ENCODE assay signal across 27 cellular contexts in genomic region chr17:57785032-57785431, GRCh38. TPM values are rescaled to one million over a fixed set of nuclear protein-coding genes. Genes with fewer than 3 reads are reported as not detected.
DNase-seq lines count a peak whose midpoint lies in the region; ATAC-seq and TF ChIP-seq lines count a peak whose summit lies in the region.
"Had no signal": no experiment of that assay in that cellular context is flagged by ENCODE, and none has a peak within 500 bp of the region (broad histone marks: within the 10 kb centered on the region; RNA-seq: fewer than 3 reads in every experiment).

No MANE protein-coding gene starts in this region.

- H4K20me1 ChIP-seq in osteoblast (ENCODE audit: insufficient read depth, low read length) = peaks cover 2% of the 10 kb centered on the region

- WGBS in body of pancreas, 2 donors = 40 to 71% methylated on average over 7 of the region's 7 CpGs
- WGBS in heart right ventricle, 2 donors = 59% methylated on average over 7 of the region's 7 CpGs
- WGBS in mesenchymal stem cell = 76% methylated on average over 7 of the region's 7 CpGs

- H3K9ac ChIP-seq in mesenchymal stem cell (ENCODE audit: low read length) = no peak overlapping the region
- H3K9ac ChIP-seq: parathyroid adenoma had no signal

- H3K4me3 ChIP-seq in body of pancreas = no peak overlapping the region
- H3K4me3 ChIP-seq in heart right ventricle = no peak overlapping the region
- H3K4me3 ChIP-seq in mesenchymal stem cell (ENCODE audit: insufficient read depth in 1 of 2, low read depth in 1 of 2, low read length in 2 of 2) = no peak overlapping the region
- no peak overlapping the region for H3K4me3 ChIP-seq in osteoblast (ENCODE audit: insufficient read depth, low read length)
- H3K4me3 ChIP-seq: lung, thyroid gland had no signal

- H2AK5ac ChIP-seq in mesenchymal stem cell (ENCODE audit: low read length, severe bottlenecking) = no peak overlapping the region

- intact Hi-C loops in body of pancreas (cut with DNase I) = no loop called here
- intact Hi-C loops in heart right ventricle (cut with DNase I) = loop anchor here in 1 of 10 donors (1.0 kb wide), 1 partner anchor 22 kb away; no protein-coding TSS in a partner anchor

- H4K8ac ChIP-seq in mesenchymal stem cell (ENCODE audit: low read length) = no peak overlapping the region

- H3K4me1 ChIP-seq in body of pancreas (peaks cover 8% of the 10 kb centered on the region), heart right ventricle (peaks cover 6 to 47% (median 24%) of the 10 kb centered on the region in 9 donors), mesenchymal stem cell (ENCODE audit: control insufficient read depth, insufficient read depth, low read depth, low read length) (peaks cover 7% of the 10 kb centered on the region), osteoblast (ENCODE audit: insufficient read depth, low read length) (no peaks in the 10 kb centered on the region)
- H3K4me1 ChIP-seq: Caco-2 had no signal

- H3K4me2 ChIP-seq in mesenchymal stem cell (ENCODE audit: low read length, poor library complexity, severe bottlenecking) = no peak overlapping the region
- no peak overlapping the region for H3K4me2 ChIP-seq in osteoblast (ENCODE audit: insufficient read depth, low read length)

- no peak overlapping the region for H4K91ac ChIP-seq in mesenchymal stem cell (ENCODE audit: low read length)

- H3K18ac ChIP-seq in mesenchymal stem cell (ENCODE audit: low read depth in 1 of 2, low read length in 2 of 2) = no peak overlapping the region

- H3K4ac ChIP-seq in mesenchymal stem cell (ENCODE audit: low read depth in 1 of 2, low read length in 2 of 2) = no peak overlapping the region

- no peak overlapping the region for H2BK15ac ChIP-seq in mesenchymal stem cell (ENCODE audit: low read depth, poor library complexity, severe bottlenecking)

- H3K36me3 ChIP-seq in body of pancreas (replicated peaks in 1 of 2; ENCODE audit: insufficient read depth in 1 of 2, low read depth in 2 of 2) (no peaks in the 10 kb centered on the region), heart right ventricle (no peaks in the 10 kb centered on the region), mesenchymal stem cell (ENCODE audit: control insufficient read depth in 1 of 2, insufficient read depth in 2 of 2, low read depth in 1 of 2, low read length in 2 of 2) (no peaks in the 10 kb centered on the region), osteoblast (ENCODE audit: insufficient read depth, low read length) (no peaks in the 10 kb centered on the region)
- H3K36me3 ChIP-seq: thyroid gland had no signal

- no peak for TF ChIP-seq POLR2A in body of pancreas (IDR thresholded peaks at IDR 0.05)

- ATAC-seq in body of pancreas (peak; percentile 57), heart right ventricle (peak; percentile 30 to 79 (median 68)), HG02642 (IDR thresholded peaks at IDR 0.05; ENCODE audit: poor library complexity, unreplicated experiment) (no peak)
- ATAC-seq: activated CD4-positive, alpha-beta T cell treated with anti-CD3 and anti-CD28 coated beads for 36 hours had no signal

- H3K23ac ChIP-seq in mesenchymal stem cell (ENCODE audit: low read length in 2 of 2) = no peak overlapping the region

- H2BK12ac ChIP-seq in mesenchymal stem cell (ENCODE audit: low read length in 2 of 2) = no peak overlapping the region

- no peaks in the 10 kb centered on the region for H3K79me1 ChIP-seq in mesenchymal stem cell (replicated peaks; ENCODE audit: low read length, poor library complexity, severe bottlenecking)

- no peaks in the 10 kb centered on the region for H3K9me3 ChIP-seq in body of pancreas
- no peaks in the 10 kb centered on the region for H3K9me3 ChIP-seq in heart right ventricle
- H3K9me3 ChIP-seq in mesenchymal stem cell (ENCODE audit: control insufficient read depth, low read length) = no peaks in the 10 kb centered on the region
- no peaks in the 10 kb centered on the region for H3K9me3 ChIP-seq in osteoblast (ENCODE audit: low read depth, low read length)
- H3K9me3 ChIP-seq: Caco-2, thyroid gland had no signal

- no peak overlapping the region for H2BK5ac ChIP-seq in mesenchymal stem cell (ENCODE audit: low read depth, low read length, poor library complexity, severe bottlenecking)

- no peak overlapping the region for H3K27ac ChIP-seq in body of pancreas
- H3K27ac ChIP-seq in heart right ventricle = peak overlapping the region in 5 of 10 donors; percentile 24 to 53 (median 35)
- no peak overlapping the region for H3K27ac ChIP-seq in mesenchymal stem cell (ENCODE audit: low read length, poor library complexity, severe bottlenecking)
- H3K27ac ChIP-seq in osteoblast (ENCODE audit: low read depth, low read length) = no peak overlapping the region
- H3K27ac ChIP-seq: C4-2B, parathyroid adenoma, thyroid gland had no signal

- DNase-seq in body of pancreas = peak in 3 of 4 donors; percentile 16 to 30 (median 16)
- DNase-seq in heart right ventricle = peak; percentile 62 to 67
- DNase-seq in mesenchymal stem cell = peak; percentile 17
- peak; percentile 62 for DNase-seq in ureter (ENCODE audit: low spot score)
- no peak for DNase-seq in osteoblast (ENCODE audit: insufficient read length, low spot score, missing footprints)
- DNase-seq in GM10266 (ENCODE audit: extremely low spot score) = no peak
- DNase-seq: activated CD4-positive, alpha-beta T cell treated with anti-CD3 and anti-CD28 coated beads for 36 hours; anterior cingulate cortex; Caco-2; DMS53; effector CD4-positive, alpha-beta T cell; IMR-90; NCI-H1436 treated with DMSO at 0.1 percent for 48 hours; NCI-H2081 treated with DMSO at 0.1 percent for 48 hours; NCI-H226; retina; SIG-M5; stimulated activated CD4-positive, alpha-beta T cell treated with anti-CD3 and anti-CD28 coated beads, Interleukin-12 subunit alpha, Interleukin-12 subunit beta, amount 100 ng/mL, for 4 hours; stimulated activated CD4-positive, alpha-beta T cell treated with anti-CD3 and anti-CD28 coated beads, Interleukin-4, amount 100 ng/mL, for 1 hour; thyroid gland had no signal

- TF ChIP-seq CTCF in body of pancreas (IDR thresholded peaks at IDR 0.05) (no peak), heart right ventricle (IDR thresholded peaks at IDR 0.05) (no peak), osteoblast (IDR thresholded peaks at IDR 0.05; ENCODE audit: extremely low read depth, low read depth, low read length) (no peak), GM10266 (IDR thresholded peaks at IDR 0.05; ENCODE audit: control insufficient read depth, insufficient read depth, low read depth, missing control alignments) (no peak)

- no peak overlapping the region for H2BK120ac ChIP-seq in mesenchymal stem cell (ENCODE audit: low read depth, low read length)

- H2AFZ ChIP-seq in mesenchymal stem cell (ENCODE audit: low read depth, low read length) = no peak overlapping the region
- no peak overlapping the region for H2AFZ ChIP-seq in osteoblast (ENCODE audit: low read length)
- H2AFZ ChIP-seq: parathyroid adenoma had no signal

- H3K27me3 ChIP-seq in body of pancreas (no peaks in the 10 kb centered on the region), heart right ventricle (peaks cover 0 to 16% (median 0%) of the 10 kb centered on the region in 7 donors), mesenchymal stem cell (ENCODE audit: control insufficient read depth in 1 of 2, insufficient read depth in 1 of 2, low read length in 2 of 2) (peaks cover 72 to 90% of the 10 kb centered on the region in 2 experiments), osteoblast (ENCODE audit: insufficient read depth, low read length) (peaks cover 25% of the 10 kb centered on the region)
- H3K27me3 ChIP-seq: thyroid gland had no signal

- H3K14ac ChIP-seq in mesenchymal stem cell (ENCODE audit: low read length in 2 of 2) = no peak overlapping the region

- H3K79me2 ChIP-seq in osteoblast (ENCODE audit: insufficient read depth, low read length) = no peaks in the 10 kb centered on the region
- H3K79me2 ChIP-seq: parathyroid adenoma had no signal

RNA-seq across cellular contexts. Expression of gene CCDC182, which starts 39.9 kb away (rescaled TPM):
- total RNA-seq in body of pancreas = not detected
- total RNA-seq in heart right ventricle = not detected
- polyA plus RNA-seq in heart right ventricle = not detected
- not detected for polyA plus RNA-seq in mesenchymal stem cell (2013, experiment 1 of 2)
- polyA plus RNA-seq in mesenchymal stem cell (2013, experiment 2 of 2) = not detected
- total RNA-seq in ureter = not detected
- not detected in 2 replicates for total RNA-seq in osteoblast
- total RNA-seq: activated CD4-positive, alpha-beta T cell treated with anti-CD3 and anti-CD28 coated beads for 36 hours; bronchial epithelial cell; Caco-2; G401; IMR-90; lung; mononuclear cell; thyroid gland had no signal
- polyA plus RNA-seq: IMR-90, lung had no signal

Comparison
In these comparisons a context has a peak if more than half of its experiments do, and no peak if none do; other contexts are left out.
1. DNase-seq: peak in body of pancreas (3 of 4), heart right ventricle (2 of 2), mesenchymal stem cell (single experiment) and ureter (single experiment); none in osteoblast (single experiment) and GM10266 (single experiment).